Comparison of ENCODE assay signal across 1 cellular context in the genomic region with DNA sequence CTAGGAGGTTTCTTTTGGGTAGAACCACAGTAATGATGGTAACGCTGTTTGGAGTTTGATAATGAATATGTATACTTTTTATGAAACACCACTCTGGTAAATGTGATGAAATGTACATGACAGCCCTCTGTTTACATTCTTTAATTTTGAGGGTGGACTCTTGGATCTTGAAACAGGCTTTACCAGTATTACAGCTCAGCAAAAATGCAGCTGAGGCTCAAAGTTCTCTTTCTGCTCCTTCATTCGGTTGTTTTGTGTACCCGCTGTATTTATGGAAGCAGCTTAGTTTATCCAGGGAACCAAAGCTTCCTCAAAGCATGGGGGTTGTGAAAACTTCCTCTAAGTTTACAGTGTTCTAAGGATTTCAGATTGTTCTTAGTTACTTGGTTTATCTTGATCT.
A peak's percentile ranks its signal among the peaks of the same experiment; 100 is the strongest.
TF ChIP-seq lines count a peak whose summit lies in the region.

No MANE protein-coding gene starts in this region.

TF ChIP-seq in HepG2, 621 proteins besides CTCF, POLR2A, EP300 and RAD21 (continued from another document and continues in another):
- TF ChIP-seq DZIP1 (CRISPR knock-in tag; IDR thresholded peaks at IDR 0.05) (no peak), ZNF563 (CRISPR knock-in tag; IDR thresholded peaks at IDR 0.05) (no peak), MEIS1 (CRISPR knock-in tag; IDR thresholded peaks at IDR 0.05; ENCODE audit: borderline replicate concordance) (no peak), FLYWCH1 (CRISPR knock-in tag; IDR thresholded peaks at IDR 0.05) (no peak), PAXIP1 (CRISPR knock-in tag; conservative IDR thresholded peaks at IDR 0.05) (peak; percentile 96), GZF1 (CRISPR knock-in tag; IDR thresholded peaks at IDR 0.05) (no peak), AKNA (CRISPR knock-in tag; IDR thresholded peaks at IDR 0.05; ENCODE audit: borderline replicate concordance) (no peak), MTA3 (CRISPR knock-in tag; IDR thresholded peaks at IDR 0.05) (no peak), ZBTB1 (CRISPR knock-in tag; IDR thresholded peaks at IDR 0.05; ENCODE audit: borderline replicate concordance) (no peak), PRPF4 (IDR thresholded peaks at IDR 0.05; ENCODE audit: low read depth, low read length, poor library complexity, severe bottlenecking) (no peak), PHF21A (CRISPR knock-in tag; IDR thresholded peaks at IDR 0.05) (peak; percentile 76; the same call in 1 of the 2 replicates), NFYB (CRISPR knock-in tag; IDR thresholded peaks at IDR 0.05) (no peak), POLR2G (IDR thresholded peaks at IDR 0.05; ENCODE audit: low read depth, low read length) (no peak), KAT2B (IDR thresholded peaks at IDR 0.05; ENCODE audit: borderline replicate concordance, low read depth, low read length) (no peak), ZNF121 (CRISPR knock-in tag; IDR thresholded peaks at IDR 0.05) (no peak), ZNF256 (CRISPR knock-in tag; conservative IDR thresholded peaks at IDR 0.05) (no peak), ZNF317 (CRISPR knock-in tag; IDR thresholded peaks at IDR 0.05) (no peak), ZNF264 (CRISPR knock-in tag; IDR thresholded peaks at IDR 0.05) (peak; percentile 54; the same call in 1 of the 2 replicates), ZNF770 (CRISPR knock-in tag; IDR thresholded peaks at IDR 0.05) (no peak), ZNF20 (CRISPR knock-in tag; IDR thresholded peaks at IDR 0.05) (no peak), ZNF724P (CRISPR knock-in tag; IDR thresholded peaks at IDR 0.05; ENCODE audit: borderline replicate concordance) (no peak), CCDC6 (CRISPR knock-in tag; IDR thresholded peaks at IDR 0.05) (no peak), ZNF720 (CRISPR knock-in tag; IDR thresholded peaks at IDR 0.05) (no peak), ZNF30 (CRISPR knock-in tag; IDR thresholded peaks at IDR 0.05) (no peak), NFE2L2 (IDR thresholded peaks at IDR 0.05; ENCODE audit: low read length) (0 out of 2 replicates have a peak, but pooled peaks have one; percentile 47)
- TF ChIP-seq, protein P1, sequence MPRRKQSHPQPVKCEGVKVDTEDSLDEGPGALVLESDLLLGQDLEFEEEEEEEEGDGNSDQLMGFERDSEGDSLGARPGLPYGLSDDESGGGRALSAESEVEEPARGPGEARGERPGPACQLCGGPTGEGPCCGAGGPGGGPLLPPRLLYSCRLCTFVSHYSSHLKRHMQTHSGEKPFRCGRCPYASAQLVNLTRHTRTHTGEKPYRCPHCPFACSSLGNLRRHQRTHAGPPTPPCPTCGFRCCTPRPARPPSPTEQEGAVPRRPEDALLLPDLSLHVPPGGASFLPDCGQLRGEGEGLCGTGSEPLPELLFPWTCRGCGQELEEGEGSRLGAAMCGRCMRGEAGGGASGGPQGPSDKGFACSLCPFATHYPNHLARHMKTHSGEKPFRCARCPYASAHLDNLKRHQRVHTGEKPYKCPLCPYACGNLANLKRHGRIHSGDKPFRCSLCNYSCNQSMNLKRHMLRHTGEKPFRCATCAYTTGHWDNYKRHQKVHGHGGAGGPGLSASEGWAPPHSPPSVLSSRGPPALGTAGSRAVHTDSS (CRISPR knock-in tag; conservative IDR thresholded peaks at IDR 0.05), result no peak
- TF ChIP-seq, protein P2, sequence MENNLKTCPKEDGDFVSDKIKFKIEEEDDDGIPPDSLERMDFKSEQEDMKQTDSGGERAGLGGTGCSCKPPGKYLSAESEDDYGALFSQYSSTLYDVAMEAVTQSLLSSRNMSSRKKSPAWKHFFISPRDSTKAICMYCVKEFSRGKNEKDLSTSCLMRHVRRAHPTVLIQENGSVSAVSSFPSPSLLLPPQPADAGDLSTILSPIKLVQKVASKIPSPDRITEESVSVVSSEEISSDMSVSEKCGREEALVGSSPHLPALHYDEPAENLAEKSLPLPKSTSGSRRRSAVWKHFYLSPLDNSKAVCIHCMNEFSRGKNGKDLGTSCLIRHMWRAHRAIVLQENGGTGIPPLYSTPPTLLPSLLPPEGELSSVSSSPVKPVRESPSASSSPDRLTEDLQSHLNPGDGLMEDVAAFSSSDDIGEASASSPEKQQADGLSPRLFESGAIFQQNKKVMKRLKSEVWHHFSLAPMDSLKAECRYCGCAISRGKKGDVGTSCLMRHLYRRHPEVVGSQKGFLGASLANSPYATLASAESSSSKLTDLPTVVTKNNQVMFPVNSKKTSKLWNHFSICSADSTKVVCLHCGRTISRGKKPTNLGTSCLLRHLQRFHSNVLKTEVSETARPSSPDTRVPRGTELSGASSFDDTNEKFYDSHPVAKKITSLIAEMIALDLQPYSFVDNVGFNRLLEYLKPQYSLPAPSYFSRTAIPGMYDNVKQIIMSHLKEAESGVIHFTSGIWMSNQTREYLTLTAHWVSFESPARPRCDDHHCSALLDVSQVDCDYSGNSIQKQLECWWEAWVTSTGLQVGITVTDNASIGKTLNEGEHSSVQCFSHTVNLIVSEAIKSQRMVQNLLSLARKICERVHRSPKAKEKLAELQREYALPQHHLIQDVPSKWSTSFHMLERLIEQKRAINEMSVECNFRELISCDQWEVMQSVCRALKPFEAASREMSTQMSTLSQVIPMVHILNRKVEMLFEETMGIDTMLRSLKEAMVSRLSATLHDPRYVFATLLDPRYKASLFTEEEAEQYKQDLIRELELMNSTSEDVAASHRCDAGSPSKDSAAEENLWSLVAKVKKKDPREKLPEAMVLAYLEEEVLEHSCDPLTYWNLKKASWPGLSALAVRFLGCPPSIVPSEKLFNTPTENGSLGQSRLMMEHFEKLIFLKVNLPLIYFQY (CRISPR knock-in tag; IDR thresholded peaks at IDR 0.05; ENCODE audit: borderline replicate concordance), result no peak
- TF ChIP-seq, protein P3, sequence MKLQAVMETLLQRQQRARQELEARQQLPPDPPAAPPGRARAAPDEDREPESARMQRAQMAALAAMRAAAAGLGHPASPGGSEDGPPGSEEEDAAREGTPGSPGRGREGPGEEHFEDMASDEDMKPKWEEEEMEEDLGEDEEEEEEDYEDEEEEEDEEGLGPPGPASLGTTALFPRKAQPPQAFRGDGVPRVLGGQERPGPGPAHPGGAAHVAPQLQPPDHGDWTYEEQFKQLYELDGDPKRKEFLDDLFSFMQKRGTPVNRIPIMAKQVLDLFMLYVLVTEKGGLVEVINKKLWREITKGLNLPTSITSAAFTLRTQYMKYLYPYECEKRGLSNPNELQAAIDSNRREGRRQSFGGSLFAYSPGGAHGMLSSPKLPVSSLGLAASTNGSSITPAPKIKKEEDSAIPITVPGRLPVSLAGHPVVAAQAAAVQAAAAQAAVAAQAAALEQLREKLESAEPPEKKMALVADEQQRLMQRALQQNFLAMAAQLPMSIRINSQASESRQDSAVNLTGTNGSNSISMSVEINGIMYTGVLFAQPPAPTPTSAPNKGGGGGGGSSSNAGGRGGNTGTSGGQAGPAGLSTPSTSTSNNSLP (IDR thresholded peaks at IDR 0.05; ENCODE audit: low read depth, low read length), result peak; percentile 88
- TF ChIP-seq, protein P4, sequence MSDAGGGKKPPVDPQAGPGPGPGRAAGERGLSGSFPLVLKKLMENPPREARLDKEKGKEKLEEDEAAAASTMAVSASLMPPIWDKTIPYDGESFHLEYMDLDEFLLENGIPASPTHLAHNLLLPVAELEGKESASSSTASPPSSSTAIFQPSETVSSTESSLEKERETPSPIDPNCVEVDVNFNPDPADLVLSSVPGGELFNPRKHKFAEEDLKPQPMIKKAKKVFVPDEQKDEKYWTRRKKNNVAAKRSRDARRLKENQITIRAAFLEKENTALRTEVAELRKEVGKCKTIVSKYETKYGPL (CRISPR knock-in tag; IDR thresholded peaks at IDR 0.05), result no peak
- TF ChIP-seq, protein P5, sequence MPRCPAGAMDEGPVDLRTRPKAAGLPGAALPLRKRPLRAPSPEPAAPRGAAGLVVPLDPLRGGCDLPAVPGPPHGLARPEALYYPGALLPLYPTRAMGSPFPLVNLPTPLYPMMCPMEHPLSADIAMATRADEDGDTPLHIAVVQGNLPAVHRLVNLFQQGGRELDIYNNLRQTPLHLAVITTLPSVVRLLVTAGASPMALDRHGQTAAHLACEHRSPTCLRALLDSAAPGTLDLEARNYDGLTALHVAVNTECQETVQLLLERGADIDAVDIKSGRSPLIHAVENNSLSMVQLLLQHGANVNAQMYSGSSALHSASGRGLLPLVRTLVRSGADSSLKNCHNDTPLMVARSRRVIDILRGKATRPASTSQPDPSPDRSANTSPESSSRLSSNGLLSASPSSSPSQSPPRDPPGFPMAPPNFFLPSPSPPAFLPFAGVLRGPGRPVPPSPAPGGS (CRISPR knock-in tag; IDR thresholded peaks at IDR 0.05), result no peak
